26 cellular contexts compared by ENCODE assay signal in the genomic region with DNA sequence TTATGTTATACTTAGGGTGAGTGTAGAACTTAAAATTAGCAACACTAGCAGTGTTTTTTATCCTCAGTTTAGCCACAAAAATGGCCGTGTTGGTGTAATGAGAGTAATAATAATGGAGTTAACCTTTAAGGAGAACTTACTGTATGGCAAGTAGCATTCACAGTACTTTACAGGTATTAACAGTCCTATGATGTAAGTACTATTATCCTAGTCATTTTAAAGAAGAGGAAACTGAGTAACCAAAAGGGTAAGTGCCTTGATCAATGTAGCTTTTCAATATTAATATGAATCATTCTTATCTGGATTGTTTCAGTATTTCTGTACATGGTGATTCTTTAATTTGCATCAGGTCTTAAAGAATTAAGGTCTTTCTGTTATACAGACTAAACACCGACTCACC.
DNase-seq lines count a peak whose midpoint lies in the region; ATAC-seq and TF ChIP-seq lines count a peak whose summit lies in the region.
"Had no signal": no experiment of that assay in that cellular context is flagged by ENCODE, and none has a peak within 500 bp of the region (broad histone marks: within the 10 kb centered on the region; RNA-seq: fewer than 3 reads in every experiment).

No MANE protein-coding gene starts in this region.

- no peak for TF ChIP-seq CTCF in heart right ventricle (IDR thresholded peaks at IDR 0.05)

- peak; percentile 26 for ATAC-seq in activated CD4-positive, alpha-beta T cell treated with anti-CD3 and anti-CD28 coated beads for 36 hours
- ATAC-seq in activated T-cell treated with anti-CD3 and anti-CD28 coated beads, Interleukin-2, amount 50 U/mL, for 72 hours (replicated peaks in 1 of 2) = peak; percentile 25 to 57
- ATAC-seq in activated naive CD8-positive, alpha-beta T cell treated with anti-CD3 and anti-CD28 coated beads, Interleukin-2, amount 50 U/mL, for 24 hours = peak; percentile 28
- ATAC-seq in stimulated activated effector memory CD8-positive, alpha-beta T cell treated with anti-CD3 and anti-CD28 coated beads, Interleukin-12 subunit alpha, Interleukin-12 subunit beta, amount 100 ng/mL, for 72 hours = peak; percentile 71
- ATAC-seq in heart right ventricle = no peak
- ATAC-seq: GM12878 had no signal

- no peaks in the 10 kb centered on the region for H3K9me3 ChIP-seq in heart right ventricle
- H3K9me3 ChIP-seq: BE2C, BLaER1 had no signal

- peaks cover 9% of the 10 kb centered on the region for H3K27me3 Mint-ChIP-seq in activated CD4-positive, alpha-beta T cell treated with anti-CD3 and anti-CD28 coated beads for 36 hours
- peaks cover 43% of the 10 kb centered on the region for H3K27me3 Mint-ChIP-seq in activated T-cell treated with anti-CD3 and anti-CD28 coated beads, Interleukin-2, amount 50 U/mL, for 72 hours (ENCODE audit: low read depth)
- H3K27me3 Mint-ChIP-seq in activated T-cell treated with anti-CD3 and anti-CD28 coated beads, Interleukin-2, amount 50 U/mL, for 24 hours = peaks cover 26% of the 10 kb centered on the region
- H3K27me3 Mint-ChIP-seq in activated naive CD8-positive, alpha-beta T cell treated with anti-CD3 and anti-CD28 coated beads, Interleukin-2, amount 50 U/mL, for 24 hours = peaks cover 3% of the 10 kb centered on the region
- H3K27me3 Mint-ChIP-seq in activated naive CD8-positive, alpha-beta T cell treated with anti-CD3 and anti-CD28 coated beads for 36 hours = peaks cover 23% of the 10 kb centered on the region

- intact Hi-C loops in activated CD4-positive, alpha-beta T cell treated with anti-CD3 and anti-CD28 coated beads for 36 hours (cut with DNase I, micrococcal nuclease) = loop anchor here in 1 of 2 experiments (10.0 kb wide), 2 partner anchors 246 to 374 kb away; a partner anchor contains a TSS
- intact Hi-C loops in heart right ventricle (cut with DNase I) = loop anchor here in 7 of 10 donors (10.0 kb wide), 6 partner anchors 246 to 686 kb away; a partner anchor contains a TSS

- CTCF ChIA-PET in activated CD4-positive, alpha-beta T cell treated with anti-CD3 and anti-CD28 coated beads for 36 hours (lab: Charles Lee) = no interaction called here

- H3K4me3 Mint-ChIP-seq in activated CD4-positive, alpha-beta T cell treated with anti-CD3 and anti-CD28 coated beads for 36 hours = no peak overlapping the region
- H3K4me3 Mint-ChIP-seq in activated T-cell treated with anti-CD3 and anti-CD28 coated beads, Interleukin-2, amount 50 U/mL, for 72 hours = no peak overlapping the region
- H3K4me3 Mint-ChIP-seq in activated T-cell treated with anti-CD3 and anti-CD28 coated beads, Interleukin-2, amount 50 U/mL, for 24 hours = no peak overlapping the region
- H3K4me3 Mint-ChIP-seq in activated naive CD8-positive, alpha-beta T cell treated with anti-CD3 and anti-CD28 coated beads, Interleukin-2, amount 50 U/mL, for 24 hours = no peak overlapping the region
- no peak overlapping the region for H3K4me3 Mint-ChIP-seq in activated naive CD8-positive, alpha-beta T cell treated with anti-CD3 and anti-CD28 coated beads for 36 hours
- H3K4me3 Mint-ChIP-seq in stimulated activated effector memory CD8-positive, alpha-beta T cell treated with anti-CD3 and anti-CD28 coated beads, Interleukin-12 subunit alpha, Interleukin-12 subunit beta, amount 100 ng/mL, for 72 hours = no peak overlapping the region
- H3K4me3 Mint-ChIP-seq: CD14-positive monocyte; CD4-positive, alpha-beta memory T cell; CD4-positive, CD25-positive, alpha-beta regulatory T cell; CD8-positive, alpha-beta memory T cell had no signal

- H3K36me3 Mint-ChIP-seq in activated CD4-positive, alpha-beta T cell treated with anti-CD3 and anti-CD28 coated beads for 36 hours (ENCODE audit: low read depth) = no peaks in the 10 kb centered on the region
- H3K36me3 Mint-ChIP-seq in activated T-cell treated with anti-CD3 and anti-CD28 coated beads, Interleukin-2, amount 50 U/mL, for 72 hours (ENCODE audit: insufficient read depth in 2 of 2) = no peaks in the 10 kb centered on the region
- H3K36me3 Mint-ChIP-seq in activated T-cell treated with anti-CD3 and anti-CD28 coated beads, Interleukin-2, amount 50 U/mL, for 24 hours (ENCODE audit: low read depth) = no peaks in the 10 kb centered on the region
- no peaks in the 10 kb centered on the region for H3K36me3 Mint-ChIP-seq in activated naive CD8-positive, alpha-beta T cell treated with anti-CD3 and anti-CD28 coated beads, Interleukin-2, amount 50 U/mL, for 24 hours (ENCODE audit: low read depth)
- H3K36me3 Mint-ChIP-seq in activated naive CD8-positive, alpha-beta T cell treated with anti-CD3 and anti-CD28 coated beads for 36 hours = no peaks in the 10 kb centered on the region
- H3K36me3 Mint-ChIP-seq in stimulated activated effector memory CD8-positive, alpha-beta T cell treated with anti-CD3 and anti-CD28 coated beads, Interleukin-12 subunit alpha, Interleukin-12 subunit beta, amount 100 ng/mL, for 72 hours = no peaks in the 10 kb centered on the region
- H3K36me3 Mint-ChIP-seq: CD14-positive monocyte; CD4-positive, alpha-beta memory T cell; CD4-positive, CD25-positive, alpha-beta regulatory T cell had no signal

- POLR2A ChIA-PET in activated CD4-positive, alpha-beta T cell treated with anti-CD3 and anti-CD28 coated beads for 36 hours (lab: Charles Lee) = interaction anchor here (0.5 kb wide), 1 partner anchor 304 kb away, joined by 4 read pairs; no protein-coding TSS in a partner anchor

- no peaks in the 10 kb centered on the region for H3K9me3 Mint-ChIP-seq in activated CD4-positive, alpha-beta T cell treated with anti-CD3 and anti-CD28 coated beads for 36 hours (ENCODE audit: low read depth)
- no peaks in the 10 kb centered on the region for H3K9me3 Mint-ChIP-seq in activated T-cell treated with anti-CD3 and anti-CD28 coated beads, Interleukin-2, amount 50 U/mL, for 72 hours
- H3K9me3 Mint-ChIP-seq in activated T-cell treated with anti-CD3 and anti-CD28 coated beads, Interleukin-2, amount 50 U/mL, for 24 hours = no peaks in the 10 kb centered on the region
- H3K9me3 Mint-ChIP-seq in activated naive CD8-positive, alpha-beta T cell treated with anti-CD3 and anti-CD28 coated beads, Interleukin-2, amount 50 U/mL, for 24 hours = no peaks in the 10 kb centered on the region
- H3K9me3 Mint-ChIP-seq in activated naive CD8-positive, alpha-beta T cell treated with anti-CD3 and anti-CD28 coated beads for 36 hours = no peaks in the 10 kb centered on the region
- H3K9me3 Mint-ChIP-seq in stimulated activated effector memory CD8-positive, alpha-beta T cell treated with anti-CD3 and anti-CD28 coated beads, Interleukin-12 subunit alpha, Interleukin-12 subunit beta, amount 100 ng/mL, for 72 hours = no peaks in the 10 kb centered on the region
- H3K9me3 Mint-ChIP-seq: CD4-positive, CD25-positive, alpha-beta regulatory T cell; CD8-positive, alpha-beta memory T cell had no signal

- no peaks in the 10 kb centered on the region for H3K36me3 ChIP-seq in heart right ventricle
- H3K36me3 ChIP-seq: BE2C, BLaER1 had no signal

- DNase-seq in activated CD4-positive, alpha-beta T cell treated with anti-CD3 and anti-CD28 coated beads for 36 hours = no peak
- no peak for DNase-seq in activated CD4-positive, alpha-beta T cell treated with anti-CD3 and anti-CD28 coated beads for 1 hour
- DNase-seq in activated T-cell treated with anti-CD3 and anti-CD28 coated beads, Interleukin-2, amount 50 U/mL, for 72 hours = no peak
- DNase-seq in activated T-cell treated with anti-CD3 and anti-CD28 coated beads, Interleukin-2, amount 50 U/mL, for 24 hours = no peak
- DNase-seq in activated naive CD8-positive, alpha-beta T cell treated with anti-CD3 and anti-CD28 coated beads, Interleukin-2, amount 50 U/mL, for 24 hours = no peak
- no peak for DNase-seq in activated naive CD8-positive, alpha-beta T cell treated with anti-CD3 and anti-CD28 coated beads for 36 hours
- DNase-seq in stimulated activated effector memory CD8-positive, alpha-beta T cell treated with anti-CD3 and anti-CD28 coated beads, Interleukin-12 subunit alpha, Interleukin-12 subunit beta, amount 100 ng/mL, for 72 hours (ENCODE audit: low spot score in 2 of 2) = no peak
- no peak for DNase-seq in heart right ventricle
- DNase-seq: 8988T; ACHN; BE2C; C1 segment of cervical spinal cord; CD4-positive, alpha-beta memory T cell; CD4-positive, CD25-positive, alpha-beta regulatory T cell; CD8-positive, alpha-beta memory T cell; COR-L47; DMS 273 treated with DMSO at 0.1 percent for 48 hours; DMS153; DMS53; DMS79; DND-41; EL; GDM1 had no signal

- H3K27ac ChIP-seq in heart right ventricle = no peak overlapping the region
- H3K27ac ChIP-seq: BLaER1 had no signal

- 89 to 93% methylated on average over 2 of the region's 2 CpGs for WGBS in heart right ventricle, 2 donors

- no peaks in the 10 kb centered on the region for H3K4me1 Mint-ChIP-seq in activated CD4-positive, alpha-beta T cell treated with anti-CD3 and anti-CD28 coated beads for 36 hours
- no peaks in the 10 kb centered on the region for H3K4me1 Mint-ChIP-seq in activated T-cell treated with anti-CD3 and anti-CD28 coated beads, Interleukin-2, amount 50 U/mL, for 72 hours (ENCODE audit: low read depth)
- H3K4me1 Mint-ChIP-seq in activated T-cell treated with anti-CD3 and anti-CD28 coated beads, Interleukin-2, amount 50 U/mL, for 24 hours (ENCODE audit: low read depth) = peaks cover 9% of the 10 kb centered on the region
- H3K4me1 Mint-ChIP-seq in activated naive CD8-positive, alpha-beta T cell treated with anti-CD3 and anti-CD28 coated beads, Interleukin-2, amount 50 U/mL, for 24 hours = peaks cover 9% of the 10 kb centered on the region
- H3K4me1 Mint-ChIP-seq in activated naive CD8-positive, alpha-beta T cell treated with anti-CD3 and anti-CD28 coated beads for 36 hours = no peaks in the 10 kb centered on the region
- H3K4me1 Mint-ChIP-seq in stimulated activated effector memory CD8-positive, alpha-beta T cell treated with anti-CD3 and anti-CD28 coated beads, Interleukin-12 subunit alpha, Interleukin-12 subunit beta, amount 100 ng/mL, for 72 hours = no peaks in the 10 kb centered on the region
- H3K4me1 Mint-ChIP-seq: CD4-positive, alpha-beta memory T cell; CD4-positive, CD25-positive, alpha-beta regulatory T cell; CD8-positive, alpha-beta memory T cell had no signal

- no peaks in the 10 kb centered on the region for H3K4me1 ChIP-seq in heart right ventricle
- H3K4me1 ChIP-seq: BE2C had no signal

- H3K4me3 ChIP-seq in heart right ventricle = no peak overlapping the region
- H3K4me3 ChIP-seq: BLaER1, GM12878 had no signal

- peaks cover 0 to 17% (median 0%) of the 10 kb centered on the region in 7 donors for H3K27me3 ChIP-seq in heart right ventricle
- H3K27me3 ChIP-seq: BE2C, BLaER1 had no signal

- H3K27ac Mint-ChIP-seq in activated CD4-positive, alpha-beta T cell treated with anti-CD3 and anti-CD28 coated beads for 36 hours = no peak overlapping the region
- no peak overlapping the region for H3K27ac Mint-ChIP-seq in activated T-cell treated with anti-CD3 and anti-CD28 coated beads, Interleukin-2, amount 50 U/mL, for 72 hours
- H3K27ac Mint-ChIP-seq in activated T-cell treated with anti-CD3 and anti-CD28 coated beads, Interleukin-2, amount 50 U/mL, for 24 hours = no peak overlapping the region
- no peak overlapping the region for H3K27ac Mint-ChIP-seq in activated naive CD8-positive, alpha-beta T cell treated with anti-CD3 and anti-CD28 coated beads, Interleukin-2, amount 50 U/mL, for 24 hours
- no peak overlapping the region for H3K27ac Mint-ChIP-seq in activated naive CD8-positive, alpha-beta T cell treated with anti-CD3 and anti-CD28 coated beads for 36 hours
- H3K27ac Mint-ChIP-seq in stimulated activated effector memory CD8-positive, alpha-beta T cell treated with anti-CD3 and anti-CD28 coated beads, Interleukin-12 subunit alpha, Interleukin-12 subunit beta, amount 100 ng/mL, for 72 hours = no peak overlapping the region
- H3K27ac Mint-ChIP-seq: CD14-positive monocyte; CD4-positive, alpha-beta memory T cell; CD4-positive, CD25-positive, alpha-beta regulatory T cell; CD8-positive, alpha-beta memory T cell had no signal

Comparison
In these comparisons a context has a peak if more than half of its experiments do, and no peak if none do; other contexts are left out.
1. ATAC-seq: peak in activated CD4-positive, alpha-beta T cell treated with anti-CD3 and anti-CD28 coated beads for 36 hours (single experiment), activated T-cell treated with anti-CD3 and anti-CD28 coated beads, Interleukin-2, amount 50 U/mL, for 72 hours (2 of 2), activated naive CD8-positive, alpha-beta T cell treated with anti-CD3 and anti-CD28 coated beads, Interleukin-2, amount 50 U/mL, for 24 hours (single experiment) and stimulated activated effector memory CD8-positive, alpha-beta T cell treated with anti-CD3 and anti-CD28 coated beads, Interleukin-12 subunit alpha, Interleukin-12 subunit beta, amount 100 ng/mL, for 72 hours (single experiment); none in heart right ventricle (0 of 8).